ENCODE assay signal across 8 cellular contexts in genomic region chr14:49497725-49498348, GRCh38.
DNase-seq lines count a peak whose midpoint lies in the region; ATAC-seq and TF ChIP-seq lines count a peak whose summit lies in the region.

No MANE protein-coding gene starts in this region.

- H3K9me3 ChIP-seq in OCI-LY1 (ENCODE audit: low read length) (no peaks in the 10 kb centered on the region), mammary epithelial cell (replicated peaks; ENCODE audit: insufficient read depth, low read length) (no peaks in the 10 kb centered on the region), left lung (no peaks in the 10 kb centered on the region), uterus (no peaks in the 10 kb centered on the region)

- H3F3A ChIP-seq in OCI-LY1 (ENCODE audit: insufficient read depth, low read length) = no peaks in the 10 kb centered on the region

- TF ChIP-seq CTCF in OCI-LY1 (IDR thresholded peaks at IDR 0.05; ENCODE audit: low read length) = peak; percentile 85
- peak; percentile 84 to 88 for TF ChIP-seq CTCF in mammary epithelial cell (conservative IDR thresholded peaks at IDR 0.05 in 1 of 2, IDR thresholded peaks at IDR 0.05 in 1 of 2; ENCODE audit: extremely low read depth in 1 of 2, insufficient read depth in 1 of 2, low read depth in 1 of 2, low read length in 2 of 2)
- TF ChIP-seq CTCF in left lung (IDR thresholded peaks at IDR 0.05) = peak; percentile 68 to 95
- TF ChIP-seq CTCF in uterus (IDR thresholded peaks at IDR 0.05) = peak; percentile 51 to 67 (median 56)

- DNase-seq in Right ventricle myocardium superior = no peak
- no peak for DNase-seq in cardiac septum (ENCODE audit: low spot score)
- peak; percentile 70 for DNase-seq in H4 (ENCODE audit: low spot score)
- DNase-seq in KG1 (lab: John Stamatoyannopoulos, UW) = peak; percentile 88
- peak; percentile 64 for DNase-seq in mammary epithelial cell
- no peak for DNase-seq in left lung
- DNase-seq in uterus = no peak

- H3K79me2 ChIP-seq in OCI-LY1 (ENCODE audit: insufficient read depth, low read length) (no peaks in the 10 kb centered on the region), mammary epithelial cell (ENCODE audit: insufficient read depth, low read length) (no peaks in the 10 kb centered on the region)

- dilution Hi-C loops in mammary epithelial cell (cut with HindIII; ENCODE audit: low sequenced_read_pairs) = no loop called here

- H3K9me2 ChIP-seq in OCI-LY1 (ENCODE audit: low read depth, low read length) = no peaks in the 10 kb centered on the region

- H4K20me1 ChIP-seq in OCI-LY1 (ENCODE audit: insufficient read depth, low read length) (no peaks in the 10 kb centered on the region), mammary epithelial cell (ENCODE audit: insufficient read depth, low read length) (no peaks in the 10 kb centered on the region)

- no peaks in the 10 kb centered on the region for H3K27me3 ChIP-seq in OCI-LY1 (ENCODE audit: insufficient read depth, low read length)
- no peaks in the 10 kb centered on the region for H3K27me3 ChIP-seq in mammary epithelial cell (ENCODE audit: insufficient read depth, low read length)
- H3K27me3 ChIP-seq in left lung = peaks cover 0 to 6% of the 10 kb centered on the region in 2 donors
- no peaks in the 10 kb centered on the region for H3K27me3 ChIP-seq in uterus

- no peak overlapping the region for H3K4me2 ChIP-seq in OCI-LY1 (ENCODE audit: low read length)
- no peak overlapping the region for H3K4me2 ChIP-seq in mammary epithelial cell (ENCODE audit: insufficient read depth, low read depth, low read length)

- H3K27ac ChIP-seq in OCI-LY1 (ENCODE audit: low read depth, low read length, poor library complexity, severe bottlenecking) (no peak overlapping the region), mammary epithelial cell (ENCODE audit: insufficient read depth, low read depth, low read length) (no peak overlapping the region), left lung (no peak overlapping the region), uterus (no peak overlapping the region)

- H2AFZ ChIP-seq in OCI-LY1 (ENCODE audit: low read length) (no peak overlapping the region), mammary epithelial cell (ENCODE audit: low read depth, low read length) (no peak overlapping the region)

- in situ Hi-C loops in mammary epithelial cell (cut with MboI; ENCODE audit: low sequenced_read_pairs in 2 of 2) = no loop called here

- H3K9ac ChIP-seq in OCI-LY1 (ENCODE audit: low read length) (no peak overlapping the region), mammary epithelial cell (ENCODE audit: insufficient read depth, low read length) (no peak overlapping the region)

- CTCF ChIA-PET in mammary epithelial cell (lab: Charles Lee; ENCODE audit: low non-redundant PET) = interaction anchor here (0.6 kb wide), 3 partner anchors 36 to 37 kb away, joined by 3 to 8 read pairs (median 4); no protein-coding TSS in a partner anchor

- ATAC-seq in Right ventricle myocardium superior (ENCODE audit: poor library complexity) (peak; percentile 57), left lung (peak; percentile 93)

- BruUV-seq in mammary epithelial cell (replicated peaks; lab: Mats Ljungman, UMichigan) = no TSS peak

- no peaks in the 10 kb centered on the region for H3K4me1 ChIP-seq in OCI-LY1 (ENCODE audit: insufficient read depth, low read length, severe bottlenecking)
- H3K4me1 ChIP-seq in mammary epithelial cell (ENCODE audit: insufficient read depth, low read length) = no peaks in the 10 kb centered on the region
- no peaks in the 10 kb centered on the region for H3K4me1 ChIP-seq in left lung
- no peaks in the 10 kb centered on the region for H3K4me1 ChIP-seq in uterus

- H3K4me3 ChIP-seq in OCI-LY1 (ENCODE audit: low read depth, low read length, poor library complexity, severe bottlenecking) (no peak overlapping the region), mammary epithelial cell (replicated peaks in 1 of 3; ENCODE audit: insufficient read depth in 1 of 3, low read depth in 2 of 3, low read length in 3 of 3) (no peak overlapping the region), left lung (no peak overlapping the region), uterus (no peak overlapping the region)

- H3K36me3 ChIP-seq in OCI-LY1 (ENCODE audit: insufficient read depth, low read length) (no peaks in the 10 kb centered on the region), mammary epithelial cell (ENCODE audit: insufficient read depth, low read length) (no peaks in the 10 kb centered on the region), left lung (no peaks in the 10 kb centered on the region), uterus (no peaks in the 10 kb centered on the region)

- intact Hi-C loops in Right ventricle myocardium superior (cut with DNase I) = no loop called here
- intact Hi-C loops in cardiac septum (cut with DNase I) = no loop called here
- intact Hi-C loops in mammary epithelial cell (cut with micrococcal nuclease) = loop anchor here (1.0 kb wide), 2 partner anchors 36 to 52 kb away; no protein-coding TSS in a partner anchor
- intact Hi-C loops in left lung (cut with DNase I) = no loop called here
- intact Hi-C loops in uterus (cut with DNase I; ENCODE audit: low total_unique reads) = no loop called here

- 15% methylated on average over 7 of the region's 7 CpGs for WGBS in mammary epithelial cell (ENCODE audit: low coverage, missing lambda C conversion rate)

- no peak for TF ChIP-seq POLR2A in uterus (IDR thresholded peaks at IDR 0.05)

Comparison
In these comparisons a context has a peak if more than half of its experiments do, and no peak if none do; other contexts are left out.
1. DNase-seq: peak in H4 (single experiment), KG1 (single experiment) and mammary epithelial cell (single experiment); none in Right ventricle myocardium superior (single experiment), cardiac septum (single experiment), left lung (0 of 2) and uterus (0 of 2).
2. Peak in every context shown above with its lines, with median percentiles within 50 percentile points of each other: CTCF ChIP-seq.